18 cellular contexts compared by ENCODE assay signal in genomic region chr5:149519624-149520023, GRCh38. TPM values are rescaled to one million over a fixed set of nuclear protein-coding genes. Genes with fewer than 3 reads are reported as not detected.
DNase-seq lines count a peak whose midpoint lies in the region; ATAC-seq, FAIRE-seq and TF ChIP-seq lines count a peak whose summit lies in the region.
"Had no signal": no experiment of that assay in that cellular context is flagged by ENCODE, and none has a peak within 500 bp of the region (broad histone marks: within the 10 kb centered on the region; RNA-seq: fewer than 3 reads in every experiment).

No MANE protein-coding gene starts in this region.

- no peaks in the 10 kb centered on the region for H3K27me3 Mint-ChIP-seq in MCF 10A (ENCODE audit: insufficient read depth, unreplicated experiment)
- no peaks in the 10 kb centered on the region for H3K27me3 Mint-ChIP-seq in activated naive CD8-positive, alpha-beta T cell treated with anti-CD3 and anti-CD28 coated beads, Interleukin-2, amount 50 U/mL, for 24 hours
- H3K27me3 Mint-ChIP-seq: activated B cell treated with CpG ODN at 0.5 μM for 24 hours had no signal

- H3K36me3 Mint-ChIP-seq in MCF 10A (ENCODE audit: insufficient read depth, unreplicated experiment): peaks cover 100% of the 10 kb centered on the region
- peaks cover 59% of the 10 kb centered on the region for H3K36me3 Mint-ChIP-seq in activated naive CD8-positive, alpha-beta T cell treated with anti-CD3 and anti-CD28 coated beads, Interleukin-2, amount 50 U/mL, for 24 hours (ENCODE audit: low read depth)

- H3K9me3 ChIP-seq in mammary epithelial cell (replicated peaks; ENCODE audit: insufficient read depth, low read length): no peaks in the 10 kb centered on the region
- no peaks in the 10 kb centered on the region for H3K9me3 ChIP-seq in subcutaneous abdominal adipose tissue (ENCODE audit: control insufficient read depth in 5 of 5, low read length in 5 of 5)
- H3K9me3 ChIP-seq: SJCRH30 had no signal

- H3K9ac ChIP-seq in mammary epithelial cell (ENCODE audit: insufficient read depth, low read length) (no peak overlapping the region), subcutaneous abdominal adipose tissue (ENCODE audit: low read length in 5 of 5) (peak overlapping the region in 1 of 5 donors; percentile 34)
- H3K9ac ChIP-seq: neural progenitor cell had no signal

- H3K4me1 Mint-ChIP-seq in MCF 10A (ENCODE audit: insufficient read depth, unreplicated experiment): peaks cover 73% of the 10 kb centered on the region
- H3K4me1 Mint-ChIP-seq in activated naive CD8-positive, alpha-beta T cell treated with anti-CD3 and anti-CD28 coated beads, Interleukin-2, amount 50 U/mL, for 24 hours: peaks cover 72% of the 10 kb centered on the region

- H4K20me1 ChIP-seq in mammary epithelial cell (ENCODE audit: insufficient read depth, low read length): peaks cover 10% of the 10 kb centered on the region

- ATAC-seq in activated naive CD8-positive, alpha-beta T cell treated with anti-CD3 and anti-CD28 coated beads, Interleukin-2, amount 50 U/mL, for 24 hours: no peak

- TF ChIP-seq CTCF in MCF 10A (IDR thresholded peaks at IDR 0.05; ENCODE audit: unreplicated experiment): no peak
- TF ChIP-seq CTCF in mammary epithelial cell (conservative IDR thresholded peaks at IDR 0.05 in 1 of 2, IDR thresholded peaks at IDR 0.05 in 1 of 2; ENCODE audit: extremely low read depth in 1 of 2, insufficient read depth in 1 of 2, low read depth in 1 of 2, low read length in 2 of 2): no peak

- no peak overlapping the region for H3K4me2 ChIP-seq in mammary epithelial cell (ENCODE audit: insufficient read depth, low read depth, low read length)
- H3K4me2 ChIP-seq: neural progenitor cell had no signal

- no peak overlapping the region for H3K4me3 Mint-ChIP-seq in MCF 10A (ENCODE audit: unreplicated experiment)
- H3K4me3 Mint-ChIP-seq in activated naive CD8-positive, alpha-beta T cell treated with anti-CD3 and anti-CD28 coated beads, Interleukin-2, amount 50 U/mL, for 24 hours: peak overlapping the region; percentile 33
- H3K4me3 Mint-ChIP-seq: activated B cell treated with CpG ODN at 0.5 μM for 24 hours, neural progenitor cell had no signal

- H3K4me3 ChIP-seq in mammary epithelial cell (replicated peaks in 1 of 3; ENCODE audit: insufficient read depth in 1 of 3, low read depth in 2 of 3, low read length in 3 of 3): no peak overlapping the region
- no peak overlapping the region for H3K4me3 ChIP-seq in subcutaneous abdominal adipose tissue (ENCODE audit: low read depth in 1 of 5, low read length in 5 of 5)
- H3K4me3 ChIP-seq: neural progenitor cell, SJCRH30 had no signal

- dilution Hi-C loops in mammary epithelial cell (cut with HindIII; ENCODE audit: low sequenced_read_pairs): no loop called here

- H3K9me3 Mint-ChIP-seq in MCF 10A (ENCODE audit: unreplicated experiment): no peaks in the 10 kb centered on the region
- H3K9me3 Mint-ChIP-seq in activated naive CD8-positive, alpha-beta T cell treated with anti-CD3 and anti-CD28 coated beads, Interleukin-2, amount 50 U/mL, for 24 hours: no peaks in the 10 kb centered on the region
- H3K9me3 Mint-ChIP-seq: activated B cell treated with CpG ODN at 0.5 μM for 24 hours, neural progenitor cell had no signal

- FAIRE-seq in islet of Langerhans (lab: Jason Lieb, UNC) (peak; percentile 30), urothelium cell line (lab: Jason Lieb, UNC) (no peak)
- FAIRE-seq: frontal cortex had no signal

- DNase-seq in MCF 10A (ENCODE audit: unreplicated experiment) (no peak), mammary epithelial cell (no peak), NCI-H345 (lab: John Stamatoyannopoulos, UW) (no peak), urothelium cell line (ENCODE audit: low spot score) (no peak), substantia nigra (lab: John Stamatoyannopoulos, UW) (no peak)
- no peak for DNase-seq in activated naive CD8-positive, alpha-beta T cell treated with anti-CD3 and anti-CD28 coated beads, Interleukin-2, amount 50 U/mL, for 24 hours
- DNase-seq: activated B cell treated with CpG ODN at 0.5 μM for 24 hours; aorta; DMS53; Kasumi-1; NCI-H1930; SJCRH30; stimulated activated CD4-positive, alpha-beta T cell treated with anti-CD3 and anti-CD28 coated beads, Interleukin-15, amount 100 ng/mL, for 24 hours; trophoblast cell had no signal

- in situ Hi-C loops in mammary epithelial cell (cut with MboI; ENCODE audit: low sequenced_read_pairs in 2 of 2): no loop called here

- H3K27me3 ChIP-seq in mammary epithelial cell (ENCODE audit: insufficient read depth, low read length): no peaks in the 10 kb centered on the region
- no peaks in the 10 kb centered on the region for H3K27me3 ChIP-seq in subcutaneous abdominal adipose tissue (ENCODE audit: control insufficient read depth in 5 of 5, insufficient read depth in 4 of 5, low read length in 5 of 5)
- H3K27me3 ChIP-seq: neural progenitor cell, SJCRH30 had no signal

- H3K27ac Mint-ChIP-seq in MCF 10A (ENCODE audit: low read depth, unreplicated experiment): peak overlapping the region; percentile 52
- H3K27ac Mint-ChIP-seq in activated naive CD8-positive, alpha-beta T cell treated with anti-CD3 and anti-CD28 coated beads, Interleukin-2, amount 50 U/mL, for 24 hours: peak overlapping the region; percentile 33
- H3K27ac Mint-ChIP-seq: activated B cell treated with CpG ODN at 0.5 μM for 24 hours, neural progenitor cell had no signal

- intact Hi-C loops in MCF 10A (cut with micrococcal nuclease) (loop anchor here (5.0 kb wide), 1 partner anchor 43 kb away; no protein-coding TSS in a partner anchor), mammary epithelial cell (cut with micrococcal nuclease) (loop anchor here (2.0 kb wide), 1 partner anchor 19 kb away; no protein-coding TSS in a partner anchor)

- H3K79me2 ChIP-seq in mammary epithelial cell (ENCODE audit: insufficient read depth, low read length): peaks cover 100% of the 10 kb centered on the region

- CTCF ChIA-PET in MCF 10A (lab: Yijun Ruan, JAX): interaction anchor here (0.6 to 6.3 kb wide), 8 partner anchors 9 to 449 kb away, joined by 3 to 43 read pairs (median 3); no protein-coding TSS in a partner anchor
- CTCF ChIA-PET in mammary epithelial cell (lab: Charles Lee; ENCODE audit: low non-redundant PET): no interaction called here

- no TSS peak for BruUV-seq in MCF 10A (replicated peaks; lab: Mats Ljungman, UMichigan)
- no TSS peak for BruUV-seq in mammary epithelial cell (replicated peaks; lab: Mats Ljungman, UMichigan)

- H3K27ac ChIP-seq in mammary epithelial cell (ENCODE audit: insufficient read depth, low read depth, low read length) (no peak overlapping the region), subcutaneous abdominal adipose tissue (ENCODE audit: low read depth, low read length) (peak overlapping the region; percentile 37), substantia nigra (ENCODE audit: low read depth, low read length, poor library complexity, severe bottlenecking) (no peak overlapping the region)
- H3K27ac ChIP-seq: neural progenitor cell, SJCRH30 had no signal

- H3K4me1 ChIP-seq in mammary epithelial cell (ENCODE audit: insufficient read depth, low read length) (no peaks in the 10 kb centered on the region), subcutaneous abdominal adipose tissue (ENCODE audit: control insufficient read depth in 5 of 5, insufficient read depth in 5 of 5, low read length in 5 of 5) (peaks cover 0 to 32% (median 23%) of the 10 kb centered on the region in 5 donors)
- H3K4me1 ChIP-seq: SJCRH30 had no signal

- POLR2A ChIA-PET in MCF 10A (lab: Yijun Ruan, JAX): interaction anchor here (0.7 to 23.2 kb wide), 9 partner anchors 8 to 229 kb away, joined by 3 to 379 read pairs (median 10); partner anchors contain the start of gene CSNK1A1

- peaks cover 34% of the 10 kb centered on the region for H3K36me3 ChIP-seq in mammary epithelial cell (ENCODE audit: insufficient read depth, low read length)
- H3K36me3 ChIP-seq in subcutaneous abdominal adipose tissue (ENCODE audit: control insufficient read depth in 5 of 5, insufficient read depth in 5 of 5, low read length in 5 of 5): peaks cover 2 to 22% (median 15%) of the 10 kb centered on the region in 5 donors

- no peak overlapping the region for H2AFZ ChIP-seq in mammary epithelial cell (ENCODE audit: low read depth, low read length)
- H2AFZ ChIP-seq: neural progenitor cell had no signal

RNA-seq across cellular contexts. Expression of gene CSNK1A1, which starts 31.6 kb away (rescaled TPM):
- total RNA-seq in MCF 10A (2022): 666 and 744 TPM in 2 replicates
- total RNA-seq in mammary epithelial cell: 100 to 1,000 TPM; 444 to 457 TPM
- 146 TPM for polyA plus RNA-seq in mammary epithelial cell
- 325 TPM for polyA minus RNA-seq in mammary epithelial cell
